In the genomic region with DNA sequence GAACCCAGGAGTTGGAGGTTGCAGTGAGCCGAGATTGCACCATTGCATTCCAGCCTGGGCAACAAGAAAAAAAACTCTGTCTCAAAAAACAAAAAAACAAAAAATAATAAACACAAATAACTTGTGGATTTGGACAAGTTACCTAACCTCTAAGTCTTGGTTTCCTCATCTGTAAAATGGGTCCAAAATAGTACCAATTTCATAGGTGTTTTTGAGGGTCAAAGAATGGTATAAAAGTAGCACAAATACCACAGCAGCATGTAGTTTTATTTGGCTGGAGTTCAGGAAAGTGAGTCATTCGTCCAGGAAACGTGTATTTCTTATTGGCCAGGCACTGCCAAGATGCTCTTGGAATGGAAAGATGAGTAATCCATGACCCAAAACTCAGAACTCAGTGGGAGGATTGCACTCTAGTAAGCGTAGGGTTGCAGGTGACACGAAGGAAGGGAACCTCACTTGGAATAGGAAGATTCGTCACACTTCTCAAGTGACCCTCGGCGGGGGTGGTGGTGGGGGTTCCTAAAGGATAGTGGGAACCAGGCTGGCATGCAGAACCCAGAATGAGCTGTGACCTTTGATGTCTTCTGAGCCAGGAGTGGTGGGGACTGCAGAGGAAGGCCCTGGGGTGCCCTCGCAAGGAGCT, we compare ENCODE assay signal across 8 cellular contexts. TPM values are rescaled to one million over a fixed set of nuclear protein-coding genes. Genes with fewer than 3 reads are reported as not detected.
DNase-seq lines count a peak whose midpoint lies in the region; ATAC-seq and TF ChIP-seq lines count a peak whose summit lies in the region.

No MANE protein-coding gene starts in this region.

- H3K36me3 Mint-ChIP-seq in endothelial cell (ENCODE audit: low read depth, unreplicated experiment), result no peaks in the 10 kb centered on the region

- H3K4me3 Mint-ChIP-seq in endothelial cell (ENCODE audit: unreplicated experiment), result no peak overlapping the region

- peak; percentile 62 for ATAC-seq in lung (ENCODE audit: insufficient read depth, low FRiP score)

- no peaks in the 10 kb centered on the region for H3K9me3 ChIP-seq in AG04450 (ENCODE audit: control insufficient read depth, insufficient read depth, low read length)
- no peaks in the 10 kb centered on the region for H3K9me3 ChIP-seq in lung (ENCODE audit: control insufficient read depth in 2 of 2, insufficient read depth in 1 of 2, low read length in 1 of 2)

- no peaks in the 10 kb centered on the region for H3K36me3 ChIP-seq in lung (ENCODE audit: control insufficient read depth in 2 of 2, insufficient read depth in 2 of 2, low read length in 2 of 2)

- TF ChIP-seq CTCF in AG04450 (IDR thresholded peaks at IDR 0.05; ENCODE audit: low read depth, low read length) (no peak), lung (IDR thresholded peaks at IDR 0.05; ENCODE audit: control extremely low read depth, extremely low read depth) (no peak), endothelial cell (IDR thresholded peaks at IDR 0.05; ENCODE audit: unreplicated experiment) (no peak)

- H3K27me3 ChIP-seq in AG04450 (ENCODE audit: control insufficient read depth, insufficient read depth, low read length), result no peaks in the 10 kb centered on the region
- H3K27me3 ChIP-seq in lung (ENCODE audit: control insufficient read depth, insufficient read depth), result no peaks in the 10 kb centered on the region

- POLR2A ChIA-PET in AG04450 (lab: Yijun Ruan, JAX), result interaction anchor here (0.7 kb wide), 1 partner anchor 68 kb away, joined by 4 read pairs; no protein-coding TSS in a partner anchor

- peaks cover 4% of the 10 kb centered on the region for H3K27me3 Mint-ChIP-seq in endothelial cell (ENCODE audit: unreplicated experiment)

- WGBS in lung, 2 donors, result 51 to 80% methylated on average over 9 of the region's 9 CpGs

- H3K4me3 ChIP-seq in AG04450 (ENCODE audit: low read depth, low read length) (no peak overlapping the region), lung (no peak overlapping the region)

- DNase-seq in AG04450 (ENCODE audit: low read depth, low spot score) (peak; percentile 85), HT-29 (ENCODE audit: low spot score) (peak; percentile 58), amniotic stem cell (lab: John Stamatoyannopoulos, UW) (peak; percentile 80), lung (ENCODE audit: low spot score) (peak; percentile 48), SKM-1 (lab: John Stamatoyannopoulos, UW; ENCODE audit: unreplicated experiment) (no peak), endothelial cell (ENCODE audit: low spot score) (no peak), NCI-H526 (lab: John Stamatoyannopoulos, UW) (no peak), NCI-H1417 treated with DMSO at 0.1 percent for 48 hours (lab: John Stamatoyannopoulos, UW) (no peak)

- peaks cover 8 to 12% of the 10 kb centered on the region in 2 donors for H3K4me1 ChIP-seq in lung (ENCODE audit: control insufficient read depth in 2 of 2, insufficient read depth in 2 of 2, low read length in 2 of 2)

- H3K27ac ChIP-seq in AG04450 (ENCODE audit: low read depth, low read length), result peak overlapping the region; percentile 40
- peak overlapping the region in 1 of 2 donors; percentile 60 for H3K27ac ChIP-seq in lung (ENCODE audit: low read depth in 1 of 2, low read length in 1 of 2)

- no peak overlapping the region for H3K27ac Mint-ChIP-seq in endothelial cell (ENCODE audit: unreplicated experiment)

- peaks cover 3% of the 10 kb centered on the region for H3K4me1 Mint-ChIP-seq in endothelial cell (ENCODE audit: unreplicated experiment)

- no peaks in the 10 kb centered on the region for H3K9me3 Mint-ChIP-seq in endothelial cell (ENCODE audit: unreplicated experiment)

- CTCF ChIA-PET in AG04450 (lab: Charles Lee), result interaction anchor here (4.2 kb wide), 1 partner anchor 9 kb away, joined by 32 read pairs; no protein-coding TSS in a partner anchor

RNA-seq across cellular contexts. Expression of a gene that starts 24.4 kb away (rescaled TPM):
- polyA plus RNA-seq in AG04450 (2011; rRNA removed) (0.55 and 0.64 TPM in 2 replicates), lung (1 to 10 TPM; 1.8 to 5.9 TPM)
- polyA minus RNA-seq in AG04450 (2011; rRNA and poly(A)+ RNA removed), result 1.9 and 2.2 TPM in 2 replicates
- 5.5 and 8.7 TPM in 2 replicates for total RNA-seq in HT-29 (2014; rRNA removed; shearing (Covaris generic))
- total RNA-seq in lung (10 to 100 TPM in 1 of 2 donors, 1 to 10 TPM in 1; 5.4 to 13.6 TPM), endothelial cell (ENCODE audit: unreplicated experiment) (1.7 TPM)

Comparison
In these comparisons a context has a peak if more than half of its experiments do, and no peak if none do; other contexts are left out.
1. DNase-seq: peak in AG04450 (single experiment), HT-29 (single experiment), amniotic stem cell (single experiment) and lung (single experiment); none in SKM-1 (single experiment), endothelial cell (single experiment), NCI-H526 (0 of 2) and NCI-H1417 treated with DMSO at 0.1 percent for 48 hours (single experiment).